ENCODE assay signal across 15 cellular contexts in the genomic region with DNA sequence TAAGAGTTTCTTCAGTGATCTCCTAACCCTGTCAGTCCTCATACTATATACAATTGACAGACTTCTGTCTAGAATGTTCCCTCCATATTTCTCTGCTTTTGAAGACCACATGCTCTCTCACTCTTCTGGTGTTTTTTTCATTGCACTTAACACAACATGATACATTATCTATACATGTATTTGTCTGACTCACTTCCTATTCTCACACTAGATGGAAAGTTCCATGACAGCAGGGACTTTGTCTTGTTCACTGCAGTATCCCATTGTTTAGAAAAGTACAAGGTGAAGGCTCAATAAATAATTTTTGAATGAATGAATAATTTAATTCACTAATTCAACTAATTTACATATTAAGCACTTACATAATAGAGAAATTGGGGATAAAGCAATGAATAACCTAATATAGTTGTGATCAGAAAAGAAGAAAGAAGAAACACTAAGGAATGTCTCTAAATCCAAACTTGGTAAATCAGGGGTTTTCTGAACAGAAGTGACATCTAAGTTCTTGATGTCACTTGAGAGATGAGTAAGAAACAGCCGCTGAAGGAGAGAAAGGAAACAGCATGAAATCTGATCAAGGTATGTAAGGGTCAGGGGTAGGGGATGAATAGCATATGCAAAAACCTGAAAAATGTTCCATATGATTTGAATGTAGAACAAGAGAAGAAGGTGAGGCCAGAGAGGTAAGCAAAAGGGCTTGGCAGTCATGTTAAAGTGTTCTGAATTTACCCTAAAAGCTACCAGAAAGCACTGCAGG. TPM values are rescaled to one million over a fixed set of nuclear protein-coding genes. Genes with fewer than 3 reads are reported as not detected.
DNase-seq lines count a peak whose midpoint lies in the region; ATAC-seq and TF ChIP-seq lines count a peak whose summit lies in the region.
"Had no signal": no experiment of that assay in that cellular context is flagged by ENCODE, and none has a peak within 500 bp of the region (broad histone marks: within the 10 kb centered on the region; RNA-seq: fewer than 3 reads in every experiment).

No MANE protein-coding gene starts in this region.

- H3K9me3 Mint-ChIP-seq in CD14-positive monocyte: no peaks in the 10 kb centered on the region
- H3K9me3 Mint-ChIP-seq: T-cell had no signal

- H3K27ac Mint-ChIP-seq in CD14-positive monocyte: no peak overlapping the region
- H3K27ac Mint-ChIP-seq: T-cell had no signal

- no peak overlapping the region for H3K4me3 Mint-ChIP-seq in CD14-positive monocyte
- H3K4me3 Mint-ChIP-seq: T-cell had no signal

- peak overlapping the region; percentile 14 for H3K27ac ChIP-seq in epithelial cell of prostate
- H3K27ac ChIP-seq: thoracic aorta had no signal

- no peaks in the 10 kb centered on the region for H3K27me3 Mint-ChIP-seq in CD14-positive monocyte (ENCODE audit: low read depth in 3 of 3)
- H3K27me3 Mint-ChIP-seq: T-cell had no signal

- H3K4me1 Mint-ChIP-seq in CD14-positive monocyte: no peaks in the 10 kb centered on the region

- intact Hi-C loops in CD14-positive monocyte (cut with micrococcal nuclease): no loop called here

- TF ChIP-seq CTCF in CD14-positive monocyte (IDR thresholded peaks at IDR 0.05): no peak

- ATAC-seq in GM18508 (IDR thresholded peaks at IDR 0.05; ENCODE audit: insufficient read depth, unreplicated experiment): peak; percentile 61
- peak; percentile 59 for ATAC-seq in GM21360 (IDR thresholded peaks at IDR 0.05; ENCODE audit: unreplicated experiment)
- peak; percentile 65 for ATAC-seq in HG03342 (IDR thresholded peaks at IDR 0.05; ENCODE audit: unreplicated experiment)
- ATAC-seq: K562, T-cell had no signal

- H3K36me3 Mint-ChIP-seq in CD14-positive monocyte: peaks cover 30 to 42% of the 10 kb centered on the region in 2 donors

- no peak for DNase-seq in epithelial cell of prostate (ENCODE audit: low read depth, low spot score)
- no peak for DNase-seq in GDM1 (lab: John Stamatoyannopoulos, UW)
- DNase-seq in GM19238 (ENCODE audit: insufficient read length, low spot score): no peak
- DNase-seq in HPDE6-E6E7 (ENCODE audit: extremely low spot score): no peak
- DNase-seq in CD14-positive monocyte (ENCODE audit: low spot score): no peak
- DNase-seq: cortex of kidney; DMS53; NCI-H524; stimulated activated CD4-positive, alpha-beta T cell treated with anti-CD3 and anti-CD28 coated beads, Interleukin-15, amount 100 ng/mL, for 24 hours; T-cell had no signal

RNA-seq across cellular contexts. Expression of a gene that starts 42.4 kb away (rescaled TPM):
- polyA plus RNA-seq in CD14-positive monocyte: 10 to 100 TPM; 11.6 to 25.2 TPM
